ENCODE assay signal across 1 cellular context in genomic region chr9:62799851-62800371, GRCh38.
A peak's percentile ranks its signal among the peaks of the same experiment; 100 is the strongest.
TF ChIP-seq lines count a peak whose summit lies in the region.

No MANE protein-coding gene starts in this region.

TF ChIP-seq in HepG2, 621 proteins besides CTCF, POLR2A, EP300 and RAD21 (continued from another document):
- TF ChIP-seq ZNF777 (CRISPR knock-in tag; IDR thresholded peaks at IDR 0.05) (0 out of 2 replicates have a peak, but pooled peaks have one; percentile 27), RXRA (CRISPR knock-in tag; IDR thresholded peaks at IDR 0.05) (0 out of 2 replicates have a peak, but pooled peaks have one; percentile 19), UBTF (CRISPR knock-in tag; IDR thresholded peaks at IDR 0.05) (peak; percentile 57; the same call in 1 of the 2 replicates), HNRNPLL (IDR thresholded peaks at IDR 0.05; ENCODE audit: low read depth, low read length, poor library complexity, severe bottlenecking) (peak; percentile 23), PHF20 (CRISPR knock-in tag; IDR thresholded peaks at IDR 0.05) (0 out of 2 replicates have a peak, but pooled peaks have one; percentile 26), ZBTB38 (CRISPR knock-in tag; IDR thresholded peaks at IDR 0.05) (0 out of 2 replicates have a peak, but pooled peaks have one; percentile 59), SALL2 (CRISPR knock-in tag; IDR thresholded peaks at IDR 0.05) (0 out of 2 replicates have a peak, but pooled peaks have one; percentile 54), POLR2G (IDR thresholded peaks at IDR 0.05; ENCODE audit: low read depth, low read length) (peak; percentile 41; the same call in 1 of the 2 replicates), ZNF501 (CRISPR knock-in tag; IDR thresholded peaks at IDR 0.05) (0 out of 2 replicates have a peak, but pooled peaks have one; percentile 29), EEA1 (CRISPR knock-in tag; IDR thresholded peaks at IDR 0.05; ENCODE audit: borderline replicate concordance) (0 out of 2 replicates have a peak, but pooled peaks have one; percentile 38), KDM2A (CRISPR knock-in tag; IDR thresholded peaks at IDR 0.05; ENCODE audit: borderline replicate concordance, low read depth) (peak; percentile 64), ZGPAT (CRISPR knock-in tag; IDR thresholded peaks at IDR 0.05) (peak; percentile 15; the same call in 1 of the 2 replicates), RBFOX2 (IDR thresholded peaks at IDR 0.05; ENCODE audit: low read depth, low read length) (peak; percentile 61), ZFX (CRISPR knock-in tag; IDR thresholded peaks at IDR 0.05; ENCODE audit: low read depth) (0 out of 2 replicates have a peak, but pooled peaks have one; percentile 18)
- TF ChIP-seq, protein P1, sequence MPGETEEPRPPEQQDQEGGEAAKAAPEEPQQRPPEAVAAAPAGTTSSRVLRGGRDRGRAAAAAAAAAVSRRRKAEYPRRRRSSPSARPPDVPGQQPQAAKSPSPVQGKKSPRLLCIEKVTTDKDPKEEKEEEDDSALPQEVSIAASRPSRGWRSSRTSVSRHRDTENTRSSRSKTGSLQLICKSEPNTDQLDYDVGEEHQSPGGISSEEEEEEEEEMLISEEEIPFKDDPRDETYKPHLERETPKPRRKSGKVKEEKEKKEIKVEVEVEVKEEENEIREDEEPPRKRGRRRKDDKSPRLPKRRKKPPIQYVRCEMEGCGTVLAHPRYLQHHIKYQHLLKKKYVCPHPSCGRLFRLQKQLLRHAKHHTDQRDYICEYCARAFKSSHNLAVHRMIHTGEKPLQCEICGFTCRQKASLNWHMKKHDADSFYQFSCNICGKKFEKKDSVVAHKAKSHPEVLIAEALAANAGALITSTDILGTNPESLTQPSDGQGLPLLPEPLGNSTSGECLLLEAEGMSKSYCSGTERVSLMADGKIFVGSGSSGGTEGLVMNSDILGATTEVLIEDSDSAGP (CRISPR knock-in tag; IDR thresholded peaks at IDR 0.05; ENCODE audit: borderline replicate concordance), result 0 out of 2 replicates have a peak, but pooled peaks have one; percentile 38
- TF ChIP-seq, protein P2, sequence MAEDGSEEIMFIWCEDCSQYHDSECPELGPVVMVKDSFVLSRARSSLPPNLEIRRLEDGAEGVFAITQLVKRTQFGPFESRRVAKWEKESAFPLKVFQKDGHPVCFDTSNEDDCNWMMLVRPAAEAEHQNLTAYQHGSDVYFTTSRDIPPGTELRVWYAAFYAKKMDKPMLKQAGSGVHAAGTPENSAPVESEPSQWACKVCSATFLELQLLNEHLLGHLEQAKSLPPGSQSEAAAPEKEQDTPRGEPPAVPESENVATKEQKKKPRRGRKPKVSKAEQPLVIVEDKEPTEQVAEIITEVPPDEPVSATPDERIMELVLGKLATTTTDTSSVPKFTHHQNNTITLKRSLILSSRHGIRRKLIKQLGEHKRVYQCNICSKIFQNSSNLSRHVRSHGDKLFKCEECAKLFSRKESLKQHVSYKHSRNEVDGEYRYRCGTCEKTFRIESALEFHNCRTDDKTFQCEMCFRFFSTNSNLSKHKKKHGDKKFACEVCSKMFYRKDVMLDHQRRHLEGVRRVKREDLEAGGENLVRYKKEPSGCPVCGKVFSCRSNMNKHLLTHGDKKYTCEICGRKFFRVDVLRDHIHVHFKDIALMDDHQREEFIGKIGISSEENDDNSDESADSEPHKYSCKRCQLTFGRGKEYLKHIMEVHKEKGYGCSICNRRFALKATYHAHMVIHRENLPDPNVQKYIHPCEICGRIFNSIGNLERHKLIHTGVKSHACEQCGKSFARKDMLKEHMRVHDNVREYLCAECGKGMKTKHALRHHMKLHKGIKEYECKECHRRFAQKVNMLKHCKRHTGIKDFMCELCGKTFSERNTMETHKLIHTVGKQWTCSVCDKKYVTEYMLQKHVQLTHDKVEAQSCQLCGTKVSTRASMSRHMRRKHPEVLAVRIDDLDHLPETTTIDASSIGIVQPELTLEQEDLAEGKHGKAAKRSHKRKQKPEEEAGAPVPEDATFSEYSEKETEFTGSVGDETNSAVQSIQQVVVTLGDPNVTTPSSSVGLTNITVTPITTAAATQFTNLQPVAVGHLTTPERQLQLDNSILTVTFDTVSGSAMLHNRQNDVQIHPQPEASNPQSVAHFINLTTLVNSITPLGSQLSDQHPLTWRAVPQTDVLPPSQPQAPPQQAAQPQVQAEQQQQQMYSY (CRISPR knock-in tag; IDR thresholded peaks at IDR 0.05), result peak; percentile 65; the same call in 1 of the 2 replicates
